In the genomic region with DNA sequence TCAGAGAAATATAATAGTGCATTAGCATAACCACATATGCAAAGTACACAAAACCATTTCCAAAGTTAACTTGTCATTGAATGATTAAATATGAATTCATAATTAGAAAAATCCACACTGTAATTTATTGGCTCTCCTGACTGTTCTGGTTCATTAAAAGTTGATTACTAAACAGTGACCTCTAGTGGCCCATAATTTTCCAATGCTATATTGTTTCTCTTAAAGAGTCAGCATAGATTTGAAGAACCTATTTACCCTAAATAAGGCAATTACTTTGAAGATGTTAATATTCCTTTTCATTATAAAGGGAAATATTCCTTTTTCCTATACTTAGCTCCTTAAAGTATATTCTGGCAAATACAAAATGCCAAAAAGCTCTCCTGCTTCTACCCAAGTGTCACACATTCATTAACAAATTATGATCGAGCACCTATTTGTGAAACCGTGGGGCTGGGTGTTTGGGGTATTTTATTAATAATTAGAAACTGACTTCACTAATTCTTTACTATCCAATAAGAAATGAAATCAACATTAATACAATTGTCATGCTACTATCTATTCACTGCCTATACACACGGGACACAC, we compare ENCODE assay signal across 8 cellular contexts.
DNase-seq lines count a peak whose midpoint lies in the region; ATAC-seq and TF ChIP-seq lines count a peak whose summit lies in the region.

No MANE protein-coding gene starts in this region.

- no peak overlapping the region for H3K4me3 Mint-ChIP-seq in natural killer cell
- H3K4me3 Mint-ChIP-seq in natural killer cell treated with Interleukin-12 subunit alpha and Interleukin-12 subunit beta and Interleukin-15 and Interleukin-18, amount 100 ng/mL, for 72 hours: no peak overlapping the region
- no peak overlapping the region for H3K4me3 Mint-ChIP-seq in immature natural killer cell

- DNase-seq in natural killer cell: no peak
- no peak for DNase-seq in natural killer cell treated with Interleukin-12 subunit alpha and Interleukin-12 subunit beta and Interleukin-15 and Interleukin-18, amount 100 ng/mL, for 72 hours (ENCODE audit: low spot score)
- DNase-seq in NCI-H2171 treated with DMSO at 0.1 percent for 48 hours (lab: John Stamatoyannopoulos, UW): peak; percentile 70
- peak; percentile 48 for DNase-seq in astrocyte of the spinal cord (ENCODE audit: low read depth, low spot score)
- DNase-seq in immature natural killer cell: peak; percentile 10 to 20 (median 12)
- DNase-seq in upper lobe of right lung: no peak
- DNase-seq in activated CD4-positive, alpha-beta T cell treated with anti-CD3 and anti-CD28 coated beads, Interleukin-2, amount 50 U/mL, for 1 hour: no peak
- DNase-seq in activated effector memory CD4-positive, alpha-beta T cell treated with Interleukin-2 at 50 U/mL for 16 hours: no peak

- intact Hi-C loops in natural killer cell (cut with micrococcal nuclease) (loop anchor here (1.0 kb wide), 1 partner anchor 380 kb away; no protein-coding TSS in a partner anchor), upper lobe of right lung (cut with DNase I) (loop anchor here (10.0 kb wide), 1 partner anchor 372 kb away; the partner anchor contains the start of gene HOXA13)

- H3K36me3 Mint-ChIP-seq in natural killer cell (no peaks in the 10 kb centered on the region), immature natural killer cell (peaks cover 0 to 9% (median 6%) of the 10 kb centered on the region in 3 donors)
- H3K36me3 Mint-ChIP-seq in natural killer cell treated with Interleukin-12 subunit alpha and Interleukin-12 subunit beta and Interleukin-15 and Interleukin-18, amount 100 ng/mL, for 72 hours: no peaks in the 10 kb centered on the region

- no peaks in the 10 kb centered on the region for H3K27me3 ChIP-seq in upper lobe of right lung

- in situ Hi-C loops in astrocyte of the spinal cord (cut with HindIII; ENCODE audit: low sequenced_read_pairs): no loop called here

- no peaks in the 10 kb centered on the region for H3K4me1 Mint-ChIP-seq in natural killer cell
- no peaks in the 10 kb centered on the region for H3K4me1 Mint-ChIP-seq in natural killer cell treated with Interleukin-12 subunit alpha and Interleukin-12 subunit beta and Interleukin-15 and Interleukin-18, amount 100 ng/mL, for 72 hours (ENCODE audit: low read depth in 2 of 2)
- H3K4me1 Mint-ChIP-seq in immature natural killer cell: no peaks in the 10 kb centered on the region

- H3K4me3 ChIP-seq in astrocyte of the spinal cord (ENCODE audit: low read depth, low read length) (no peak overlapping the region), upper lobe of right lung (no peak overlapping the region)

- no peak overlapping the region for H3K27ac ChIP-seq in upper lobe of right lung

- TF ChIP-seq CTCF in natural killer cell (IDR thresholded peaks at IDR 0.05) (peak; percentile 72), astrocyte of the spinal cord (IDR thresholded peaks at IDR 0.05; ENCODE audit: low read depth, low read length) (peak; percentile 47), upper lobe of right lung (IDR thresholded peaks at IDR 0.05) (peak; percentile 72)

- ATAC-seq in natural killer cell: peak; percentile 44 to 69 (median 64)
- ATAC-seq in natural killer cell treated with Interleukin-12 subunit alpha and Interleukin-12 subunit beta and Interleukin-15 and Interleukin-18, amount 100 ng/mL, for 72 hours: no peak
- peak; percentile 56 for ATAC-seq in upper lobe of right lung

- H3K9me3 ChIP-seq in upper lobe of right lung: no peaks in the 10 kb centered on the region

- H3K9me3 Mint-ChIP-seq in natural killer cell (no peaks in the 10 kb centered on the region), immature natural killer cell (no peaks in the 10 kb centered on the region)
- H3K9me3 Mint-ChIP-seq in natural killer cell treated with Interleukin-12 subunit alpha and Interleukin-12 subunit beta and Interleukin-15 and Interleukin-18, amount 100 ng/mL, for 72 hours: no peaks in the 10 kb centered on the region

- no peaks in the 10 kb centered on the region for H3K4me1 ChIP-seq in upper lobe of right lung

- H3K36me3 ChIP-seq in upper lobe of right lung: no peaks in the 10 kb centered on the region

- H3K27me3 Mint-ChIP-seq in natural killer cell (ENCODE audit: low read depth in 2 of 2) (no peaks in the 10 kb centered on the region), immature natural killer cell (ENCODE audit: low read depth in 3 of 3) (peaks cover 0 to 4% (median 2%) of the 10 kb centered on the region in 3 donors)
- peaks cover 0 to 5% of the 10 kb centered on the region in 2 donors for H3K27me3 Mint-ChIP-seq in natural killer cell treated with Interleukin-12 subunit alpha and Interleukin-12 subunit beta and Interleukin-15 and Interleukin-18, amount 100 ng/mL, for 72 hours

- no peak overlapping the region for H3K27ac Mint-ChIP-seq in natural killer cell
- no peak overlapping the region for H3K27ac Mint-ChIP-seq in natural killer cell treated with Interleukin-12 subunit alpha and Interleukin-12 subunit beta and Interleukin-15 and Interleukin-18, amount 100 ng/mL, for 72 hours
- H3K27ac Mint-ChIP-seq in immature natural killer cell: no peak overlapping the region

Comparison
In these comparisons a context has a peak if more than half of its experiments do, and no peak if none do; other contexts are left out.
1. ATAC-seq: peak in natural killer cell (3 of 3) and upper lobe of right lung (single experiment); none in natural killer cell treated with Interleukin-12 subunit alpha and Interleukin-12 subunit beta and Interleukin-15 and Interleukin-18, amount 100 ng/mL, for 72 hours (0 of 2).
2. DNase-seq: peak in NCI-H2171 treated with DMSO at 0.1 percent for 48 hours (single experiment), astrocyte of the spinal cord (single experiment) and immature natural killer cell (3 of 3); none in natural killer cell (single experiment), natural killer cell treated with Interleukin-12 subunit alpha and Interleukin-12 subunit beta and Interleukin-15 and Interleukin-18, amount 100 ng/mL, for 72 hours (single experiment), upper lobe of right lung (single experiment), activated CD4-positive, alpha-beta T cell treated with anti-CD3 and anti-CD28 coated beads, Interleukin-2, amount 50 U/mL, for 1 hour (single experiment) and activated effector memory CD4-positive, alpha-beta T cell treated with Interleukin-2 at 50 U/mL for 16 hours (single experiment).
3. Peak in every context shown above with its lines, with median percentiles within 50 percentile points of each other: CTCF ChIP-seq.